In the genomic region with DNA sequence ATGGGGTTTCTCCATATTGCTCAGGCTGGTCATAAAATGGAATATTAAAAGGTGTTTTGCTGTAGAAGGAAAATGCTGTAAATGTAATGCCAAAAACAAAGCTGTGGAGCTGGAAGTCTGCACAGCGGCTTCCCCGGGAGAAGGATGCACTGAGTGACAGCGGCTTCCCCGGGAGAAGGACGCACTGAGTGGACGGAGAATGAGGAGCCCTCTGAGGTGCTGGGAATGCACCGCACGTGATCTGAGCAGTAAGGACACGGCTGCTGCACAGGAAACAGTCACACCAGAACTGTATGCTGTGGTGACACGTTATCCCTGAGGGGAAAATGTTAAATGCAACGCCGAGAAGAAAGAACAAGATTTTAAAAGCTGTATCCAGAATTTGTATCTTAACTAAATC, we compare ENCODE assay signal across 27 cellular contexts.
"Had no signal": no experiment of that assay in that cellular context is flagged by ENCODE, and none has a peak within 500 bp of the region (broad histone marks: within the 10 kb centered on the region; RNA-seq: fewer than 3 reads in every experiment).

No MANE protein-coding gene starts in this region.

- H3K27ac Mint-ChIP-seq: activated CD4-positive, alpha-beta memory T cell treated with anti-CD3 and anti-CD28 coated beads for 36 hours; activated CD4-positive, alpha-beta T cell treated with anti-CD3 and anti-CD28 coated beads, Interleukin-2, amount 10 ng/mL, durations not matched to agents 7 days and 5 days; activated naive CD8-positive, alpha-beta T cell; T-cell had no signal

- H3K27ac ChIP-seq: KMS-11 had no signal

- DNase-seq: activated CD4-positive, alpha-beta memory T cell treated with anti-CD3 and anti-CD28 coated beads for 36 hours; activated CD4-positive, alpha-beta T cell treated with anti-CD3 and anti-CD28 coated beads, Interleukin-2, amount 10 ng/mL, durations not matched to agents 7 days and 5 days; activated CD4-positive, CD25-positive, alpha-beta regulatory T cell; activated CD8-positive, alpha-beta memory T cell treated with anti-CD3 and anti-CD28 coated beads for 24 hours; activated naive CD4-positive, alpha-beta T cell treated with Interleukin-2 at 50 U/mL for 16 hours; activated T-cell treated with anti-CD3 and anti-CD28 coated beads for 4 hours; amygdala; MV-4-11; NCI-H1092 treated with DMSO at 0.1 percent for 48 hours; NCI-H1417 treated with DMSO at 0.1 percent for 48 hours; NCI-H1694; NCI-H2029; NCI-H2107; NCI-H2171 treated with DMSO at 0.1 percent for 48 hours; NCI-H345; NCI-H510A; NCI-H526 treated with DMSO at 0.1 percent for 48 hours; NCI-H82; SHP77 treated with DMSO at 0.1 percent for 48 hours; T-cell; T-helper 2 cell; T1000 had no signal

- H3K36me3 Mint-ChIP-seq: activated naive CD8-positive, alpha-beta T cell had no signal

- H3K4me3 ChIP-seq: cardiac muscle cell had no signal

- H3K9me3 Mint-ChIP-seq: activated CD4-positive, alpha-beta memory T cell treated with anti-CD3 and anti-CD28 coated beads for 36 hours; activated CD4-positive, alpha-beta T cell treated with anti-CD3 and anti-CD28 coated beads, Interleukin-2, amount 10 ng/mL, durations not matched to agents 7 days and 5 days; brain; T-cell had no signal

- H3K4me3 Mint-ChIP-seq: activated CD4-positive, alpha-beta memory T cell treated with anti-CD3 and anti-CD28 coated beads for 36 hours; activated CD4-positive, alpha-beta T cell treated with anti-CD3 and anti-CD28 coated beads, Interleukin-2, amount 10 ng/mL, durations not matched to agents 7 days and 5 days; activated naive CD8-positive, alpha-beta T cell; brain; T-cell had no signal

- ATAC-seq: HepG2, T-cell had no signal

- H3K27me3 ChIP-seq: cardiac muscle cell had no signal

- H3K27me3 Mint-ChIP-seq: activated CD4-positive, alpha-beta memory T cell treated with anti-CD3 and anti-CD28 coated beads for 36 hours; activated CD4-positive, alpha-beta T cell treated with anti-CD3 and anti-CD28 coated beads, Interleukin-2, amount 10 ng/mL, durations not matched to agents 7 days and 5 days; activated naive CD8-positive, alpha-beta T cell; brain; T-cell had no signal
